12 cellular contexts compared by ENCODE assay signal in the genomic region with DNA sequence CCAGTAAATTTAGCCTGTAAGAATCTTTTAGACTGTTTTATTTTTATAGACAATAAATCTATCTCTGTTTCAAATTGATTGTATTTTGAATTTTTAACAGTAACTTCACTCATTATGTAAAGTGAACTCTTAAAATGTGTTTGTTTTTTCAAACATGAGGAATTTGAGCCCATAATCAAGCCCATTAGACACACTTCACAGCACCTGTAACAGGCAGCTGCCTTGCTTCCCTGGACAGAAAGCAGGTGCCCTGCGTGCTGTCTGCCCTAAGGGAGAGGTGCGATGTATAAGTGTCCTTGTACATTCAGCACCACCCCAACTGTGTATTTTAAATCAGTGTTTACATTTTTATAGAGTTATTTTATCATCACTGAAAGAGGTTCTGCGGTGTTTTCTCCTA.
"Had no signal": no experiment of that assay in that cellular context is flagged by ENCODE, and none has a peak within 500 bp of the region (broad histone marks: within the 10 kb centered on the region; RNA-seq: fewer than 3 reads in every experiment).

No MANE protein-coding gene starts in this region.

- H3K27me3 ChIP-seq: adrenal gland, ovary, testis, upper lobe of right lung had no signal

- H3K9me3 ChIP-seq: adrenal gland, ovary, testis, upper lobe of right lung had no signal

- ATAC-seq: stimulated activated naive CD8-positive, alpha-beta T cell treated with anti-CD3 and anti-CD28 coated beads, Interleukin-15, Interleukin-2, amounts not matched to agents 100 U/mL and 50 U/mL, for 24 hours had no signal

- H3K4me1 ChIP-seq: adrenal gland, upper lobe of right lung had no signal

- H3K27ac ChIP-seq: adrenal gland, ovary, testis had no signal

- H3K36me3 ChIP-seq: adrenal gland, ovary, upper lobe of right lung had no signal

- DNase-seq: activated CD4-positive, alpha-beta T cell treated with anti-CD3 and anti-CD28 coated beads, Interleukin-2, amount 50 U/mL, for 4 hours; activated naive CD4-positive, alpha-beta T cell treated with anti-CD3 and anti-CD28 coated beads, Interleukin-2, amount 50 U/mL, for 16 hours; activated T-cell treated with anti-CD3 and anti-CD28 coated beads, Interleukin-2, amount 50 U/mL, for 1 hour; adrenal gland; central memory CD4-positive, alpha-beta T cell; cortex of kidney; effector CD8-positive, alpha-beta T cell; ovary; stimulated activated CD4-positive, alpha-beta T cell treated with anti-CD3 and anti-CD28 coated beads, Interleukin-12 subunit alpha, Interleukin-12 subunit beta, amount 100 ng/mL, for 4 hours; stimulated activated naive CD8-positive, alpha-beta T cell treated with anti-CD3 and anti-CD28 coated beads, Interleukin-15, Interleukin-2, amounts not matched to agents 100 U/mL and 50 U/mL, for 24 hours; upper lobe of right lung had no signal

- H3K4me3 ChIP-seq: adrenal gland, ovary, testis, upper lobe of right lung had no signal
